In the genomic region with DNA sequence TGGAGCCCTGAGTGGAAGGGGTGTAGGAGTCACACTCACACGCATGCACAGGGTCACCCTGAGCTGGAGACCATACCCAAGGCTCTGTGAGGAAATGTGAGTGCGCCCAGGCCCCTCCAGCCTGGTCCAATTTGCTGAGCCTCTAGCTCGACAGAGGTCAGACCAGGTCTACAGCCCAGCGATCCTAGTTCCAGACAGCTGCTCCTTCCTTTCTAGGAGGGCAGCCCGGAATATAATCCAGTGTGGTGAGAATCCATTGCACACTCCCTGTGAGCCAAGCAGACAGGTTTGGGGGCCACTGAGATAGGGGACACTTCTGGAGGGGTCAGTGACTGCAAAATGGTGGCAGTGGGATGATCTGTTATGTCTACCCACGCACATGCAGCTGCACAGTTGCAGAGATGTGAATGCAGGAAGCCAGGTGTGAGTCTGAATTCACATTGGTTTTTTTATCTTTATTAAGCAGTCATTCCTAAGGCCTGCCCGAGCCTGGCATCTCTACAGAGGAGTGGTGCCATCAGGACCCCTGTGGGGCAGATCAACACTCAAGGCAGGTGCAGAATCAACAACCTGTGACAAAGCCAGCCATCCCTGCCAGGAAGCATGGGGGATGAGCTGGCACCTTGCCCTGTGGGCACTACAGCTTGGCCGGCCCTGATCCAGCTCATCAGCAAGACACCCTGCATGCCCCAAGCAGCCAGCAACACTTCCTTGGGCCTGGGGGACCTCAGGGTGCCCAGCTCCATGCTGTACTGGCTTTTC, we compare ENCODE assay signal across 8 cellular contexts. TPM values are rescaled to one million over a fixed set of nuclear protein-coding genes. Genes with fewer than 3 reads are reported as not detected.
DNase-seq lines count a peak whose midpoint lies in the region; ATAC-seq and TF ChIP-seq lines count a peak whose summit lies in the region.

A gene with protein sequence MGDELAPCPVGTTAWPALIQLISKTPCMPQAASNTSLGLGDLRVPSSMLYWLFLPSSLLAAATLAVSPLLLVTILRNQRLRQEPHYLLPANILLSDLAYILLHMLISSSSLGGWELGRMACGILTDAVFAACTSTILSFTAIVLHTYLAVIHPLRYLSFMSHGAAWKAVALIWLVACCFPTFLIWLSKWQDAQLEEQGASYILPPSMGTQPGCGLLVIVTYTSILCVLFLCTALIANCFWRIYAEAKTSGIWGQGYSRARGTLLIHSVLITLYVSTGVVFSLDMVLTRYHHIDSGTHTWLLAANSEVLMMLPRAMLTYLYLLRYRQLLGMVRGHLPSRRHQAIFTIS (plus strand): TSS at position 522 of the 762 bp plus-strand sequence. CDS start 82 bp downstream, at position 604.

- DNase-seq in cardiac muscle cell (ENCODE audit: low read depth in 1 of 2, low spot score in 1 of 2) (no peak), left ventricle myocardium superior (no peak), upper lobe of right lung (no peak)
- no peak for DNase-seq in activated CD8-positive, alpha-beta T cell treated with anti-CD3 and anti-CD28 coated beads for 36 hours
- DNase-seq in stimulated activated naive CD4-positive, alpha-beta T cell treated with Interleukin-2 at 50 U/mL for 16 hours (lab: John Stamatoyannopoulos, UW): no peak

- TF ChIP-seq CTCF in cardiac muscle cell (IDR thresholded peaks at IDR 0.05; ENCODE audit: low read depth, low read length) (no peak), upper lobe of right lung (IDR thresholded peaks at IDR 0.05) (no peak)
- TF ChIP-seq CTCF in activated CD8-positive, alpha-beta T cell treated with anti-CD3 and anti-CD28 coated beads for 36 hours (IDR thresholded peaks at IDR 0.05): no peak

- no peaks in the 10 kb centered on the region for H3K36me3 Mint-ChIP-seq in activated CD8-positive, alpha-beta T cell treated with anti-CD3 and anti-CD28 coated beads for 36 hours (ENCODE audit: low read depth)

- H3K36me3 ChIP-seq in cardiac muscle cell (no peaks in the 10 kb centered on the region), iPS-20b (ENCODE audit: insufficient read depth, low read depth, low read length) (no peaks in the 10 kb centered on the region), upper lobe of right lung (no peaks in the 10 kb centered on the region)

- H3K27me3 ChIP-seq in cardiac muscle cell (no peaks in the 10 kb centered on the region), iPS-20b (ENCODE audit: insufficient read depth, low read length) (peaks cover 29% of the 10 kb centered on the region), upper lobe of right lung (no peaks in the 10 kb centered on the region)

- peak within 1 kb of the TSS; percentile 50 for H3K4me3 Mint-ChIP-seq in activated CD8-positive, alpha-beta T cell treated with anti-CD3 and anti-CD28 coated beads for 36 hours

- no peak for ATAC-seq in left ventricle myocardium superior
- no peak for ATAC-seq in activated CD8-positive, alpha-beta T cell treated with anti-CD3 and anti-CD28 coated beads for 36 hours
- no peak for ATAC-seq in upper lobe of right lung
- ATAC-seq in HG02610 (IDR thresholded peaks at IDR 0.05; ENCODE audit: unreplicated experiment): no peak
- ATAC-seq in GM21515 (IDR thresholded peaks at IDR 0.05; ENCODE audit: unreplicated experiment): no peak

- H3K4me1 Mint-ChIP-seq in activated CD8-positive, alpha-beta T cell treated with anti-CD3 and anti-CD28 coated beads for 36 hours (ENCODE audit: low read depth): peaks cover 10% of the 10 kb centered on the region

- POLR2A ChIA-PET in activated CD8-positive, alpha-beta T cell treated with anti-CD3 and anti-CD28 coated beads for 36 hours (lab: Charles Lee): interaction anchor here (0.6 to 1.3 kb wide), 2 partner anchors 337 to 386 kb away, joined by 3 read pairs; a partner anchor contains a TSS

- intact Hi-C loops in left ventricle myocardium superior (cut with micrococcal nuclease): no loop called here
- intact Hi-C loops in activated CD8-positive, alpha-beta T cell treated with anti-CD3 and anti-CD28 coated beads for 36 hours (cut with micrococcal nuclease): no loop called here
- intact Hi-C loops in upper lobe of right lung (cut with DNase I): no loop called here

- H3K9ac ChIP-seq in iPS-20b (ENCODE audit: low read depth, low read length): no peak within 1 kb of the TSS

- H3K27ac ChIP-seq in cardiac muscle cell (peak within 1 kb of the TSS; percentile 66), iPS-20b (ENCODE audit: low read length) (no peak within 1 kb of the TSS), upper lobe of right lung (no peak within 1 kb of the TSS)

- H3K4me1 ChIP-seq in cardiac muscle cell (ENCODE audit: low read depth) (peaks cover 9% of the 10 kb centered on the region), iPS-20b (ENCODE audit: insufficient read depth, low read length) (no peaks in the 10 kb centered on the region), upper lobe of right lung (peaks cover 13% of the 10 kb centered on the region)

- H3K4me3 ChIP-seq in cardiac muscle cell: peak within 1 kb of the TSS; percentile 34
- peak within 1 kb of the TSS; percentile 76 for H3K4me3 ChIP-seq in iPS-20b (ENCODE audit: low read length)
- H3K4me3 ChIP-seq in upper lobe of right lung: peak within 1 kb of the TSS; percentile 60

- H3K27ac Mint-ChIP-seq in activated CD8-positive, alpha-beta T cell treated with anti-CD3 and anti-CD28 coated beads for 36 hours: peak within 1 kb of the TSS; percentile 32

- no peaks in the 10 kb centered on the region for H3K9me3 Mint-ChIP-seq in activated CD8-positive, alpha-beta T cell treated with anti-CD3 and anti-CD28 coated beads for 36 hours

- H3K9me3 ChIP-seq in cardiac muscle cell (ENCODE audit: low read depth) (no peaks in the 10 kb centered on the region), iPS-20b (ENCODE audit: insufficient read depth, low read depth, low read length) (no peaks in the 10 kb centered on the region), upper lobe of right lung (no peaks in the 10 kb centered on the region)

- peaks cover 4% of the 10 kb centered on the region for H3K27me3 Mint-ChIP-seq in activated CD8-positive, alpha-beta T cell treated with anti-CD3 and anti-CD28 coated beads for 36 hours

- CTCF ChIA-PET in activated CD8-positive, alpha-beta T cell treated with anti-CD3 and anti-CD28 coated beads for 36 hours (lab: Charles Lee): interaction anchor here (1.0 to 1.2 kb wide), 2 partner anchors 69 kb away, joined by 3 to 4 read pairs; no protein-coding TSS in a partner anchor

RNA-seq across cellular contexts. Expression of the gene that starts here (rescaled TPM):
- total RNA-seq in cardiac muscle cell (0.11 TPM in 1 of 2 replicates, not detected in the other), left ventricle myocardium superior (not detected), upper lobe of right lung (not detected)
- 1.7 TPM in 1 of 2 replicates, not detected in the other for polyA plus RNA-seq in cardiac muscle cell
- total RNA-seq in activated CD8-positive, alpha-beta T cell treated with anti-CD3 and anti-CD28 coated beads for 36 hours: not detected
